In the genomic region with DNA sequence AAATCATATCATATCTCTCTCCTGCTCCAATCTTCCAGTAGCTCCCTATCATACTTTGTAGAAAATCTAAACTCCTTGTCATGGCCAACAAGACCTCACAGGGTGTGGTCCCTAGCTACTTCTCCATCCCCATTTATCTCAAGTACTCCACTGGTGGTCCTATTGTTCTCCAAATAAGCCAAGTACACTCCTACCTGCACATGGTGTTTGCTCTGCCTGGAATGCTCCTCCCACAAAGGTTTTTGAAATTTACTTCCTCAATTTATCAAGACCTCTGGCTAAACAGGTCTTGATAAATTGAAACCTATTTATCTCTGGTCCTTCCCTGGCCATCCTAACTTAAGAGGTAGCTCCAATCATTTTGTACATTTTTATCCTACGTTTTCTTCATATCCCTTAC, we compare ENCODE assay signal across 16 cellular contexts.
"Had no signal": no experiment of that assay in that cellular context is flagged by ENCODE, and none has a peak within 500 bp of the region (broad histone marks: within the 10 kb centered on the region; RNA-seq: fewer than 3 reads in every experiment).

No MANE protein-coding gene starts in this region.

- H3K4me2 ChIP-seq: hepatocyte had no signal

- H3K27ac ChIP-seq: body of pancreas, epithelial cell of prostate, hepatocyte had no signal

- H3K9me3 Mint-ChIP-seq: activated naive CD4-positive, alpha-beta T cell treated with anti-CD3 and anti-CD28 coated beads, Interleukin-2, amount 50 U/mL, for 72 hours; activated T-cell treated with anti-CD3 and anti-CD28 coated beads, Interleukin-2, amount 50 U/mL, for 24 hours had no signal

- H3K9me3 ChIP-seq: body of pancreas had no signal

- H3K27ac Mint-ChIP-seq: activated CD8-positive, alpha-beta memory T cell treated with anti-CD3 and anti-CD28 coated beads, Interleukin-2, amount 10 ng/mL, durations not matched to agents 7 days and 5 days; activated T-cell treated with anti-CD3 and anti-CD28 coated beads, Interleukin-2, amount 50 U/mL, for 24 hours; naive thymus-derived CD4-positive, alpha-beta T cell had no signal

- ATAC-seq: activated CD8-positive, alpha-beta memory T cell treated with anti-CD3 and anti-CD28 coated beads, Interleukin-2, amount 10 ng/mL, durations not matched to agents 7 days and 5 days; activated naive CD4-positive, alpha-beta T cell treated with anti-CD3 and anti-CD28 coated beads, Interleukin-2, amount 50 U/mL, for 72 hours; body of pancreas; naive thymus-derived CD4-positive, alpha-beta T cell had no signal

- H3K27me3 ChIP-seq: body of pancreas, hepatocyte had no signal

- H2AFZ ChIP-seq: hepatocyte had no signal

- H3K4me3 ChIP-seq: body of pancreas, hepatocyte had no signal

- H3K4me3 Mint-ChIP-seq: activated CD8-positive, alpha-beta memory T cell treated with anti-CD3 and anti-CD28 coated beads, Interleukin-2, amount 10 ng/mL, durations not matched to agents 7 days and 5 days; activated T-cell treated with anti-CD3 and anti-CD28 coated beads, Interleukin-2, amount 50 U/mL, for 24 hours; naive thymus-derived CD4-positive, alpha-beta T cell had no signal

- DNase-seq: activated CD4-positive, alpha-beta T cell treated with anti-CD3 and anti-CD28 coated beads for 1 hour; activated CD4-positive, alpha-beta T cell treated with anti-CD3 and anti-CD28 coated beads, Interleukin-2, amount 50 U/mL, for 48 hours; activated CD8-positive, alpha-beta memory T cell treated with anti-CD3 and anti-CD28 coated beads, Interleukin-2, amount 10 ng/mL, durations not matched to agents 7 days and 5 days; activated effector memory CD4-positive, alpha-beta T cell treated with anti-CD3 and anti-CD28 coated beads, Interleukin-2, amount 50 U/mL, for 16 hours; activated T-cell treated with anti-CD3 and anti-CD28 coated beads, Interleukin-2, amount 50 U/mL, for 24 hours; amniotic stem cell; body of pancreas; central memory CD4-positive, alpha-beta T cell; cortex of kidney; effector CD8-positive, alpha-beta T cell; midbrain; naive thymus-derived CD4-positive, alpha-beta T cell; posterior cingulate gyrus had no signal

- H3K27me3 Mint-ChIP-seq: activated CD8-positive, alpha-beta memory T cell treated with anti-CD3 and anti-CD28 coated beads, Interleukin-2, amount 10 ng/mL, durations not matched to agents 7 days and 5 days; activated T-cell treated with anti-CD3 and anti-CD28 coated beads, Interleukin-2, amount 50 U/mL, for 24 hours; naive thymus-derived CD4-positive, alpha-beta T cell had no signal
